Comparison of ENCODE assay signal across 24 cellular contexts in genomic region chr3:99579965-99580364, GRCh38. TPM values are rescaled to one million over a fixed set of nuclear protein-coding genes. Genes with fewer than 3 reads are reported as not detected.
"Had no signal": no experiment of that assay in that cellular context is flagged by ENCODE, and none has a peak within 500 bp of the region (broad histone marks: within the 10 kb centered on the region; RNA-seq: fewer than 3 reads in every experiment).

No MANE protein-coding gene starts in this region.

- H3K27me3 ChIP-seq: ascending aorta, cardiac muscle cell had no signal

- H3K36me3 ChIP-seq: ascending aorta, cardiac muscle cell had no signal

- H3K4me1 Mint-ChIP-seq: activated CD8-positive, alpha-beta memory T cell treated with anti-CD3 and anti-CD28 coated beads, Interleukin-2, amount 10 ng/mL, durations not matched to agents 7 days and 5 days; activated naive CD8-positive, alpha-beta T cell treated with anti-CD3 and anti-CD28 coated beads, Interleukin-2, amount 50 U/mL, for 24 hours; brain; WTC11 had no signal

- H3K4me1 ChIP-seq: ascending aorta had no signal

- H3K9me3 Mint-ChIP-seq: activated naive CD8-positive, alpha-beta T cell treated with anti-CD3 and anti-CD28 coated beads, Interleukin-2, amount 50 U/mL, for 24 hours; activated T-cell treated with anti-CD3 and anti-CD28 coated beads, Interleukin-2, amount 50 U/mL, for 24 hours; activated T-helper 1 cell treated with anti-CD3 and anti-CD28 coated beads, Interleukin-12 subunit alpha, Interleukin-12 subunit beta, Interleukin-2, Interleukin-4 antibody, amounts not matched to agents 30 ng/mL and 10 ng/mL and 1 ng/mL, durations not matched to agents 14 hours and 24 hours and 36 hours; T-helper 1 cell treated with Interleukin-12 subunit alpha and Interleukin-12 subunit beta and Interleukin-4 antibody, amounts not matched to agents 30 μg/mL and 1 μg/mL, for 36 hours had no signal

- DNase-seq: activated CD4-positive, alpha-beta T cell treated with anti-CD3 and anti-CD28 coated beads for 48 hours; activated CD4-positive, alpha-beta T cell treated with anti-CD3 and anti-CD28 coated beads, Interleukin-2, amount 50 U/mL, for 4 hours; activated CD4-positive, CD25-positive, alpha-beta regulatory T cell treated with anti-CD3 and anti-CD28 coated beads, Interleukin-2, amount 50 U/mL, for 72 hours; activated CD8-positive, alpha-beta memory T cell treated with anti-CD3 and anti-CD28 coated beads, Interleukin-2, amount 10 ng/mL, durations not matched to agents 7 days and 5 days; activated effector memory CD4-positive, alpha-beta T cell treated with Interleukin-2 at 50 U/mL for 16 hours; activated naive CD4-positive, alpha-beta T cell treated with Interleukin-2 at 50 U/mL for 16 hours; activated naive CD8-positive, alpha-beta T cell treated with anti-CD3 and anti-CD28 coated beads, Interleukin-2, amount 50 U/mL, for 24 hours; activated T-cell treated with anti-CD3 and anti-CD28 coated beads, Interleukin-2, amount 50 U/mL, for 24 hours; MM.1S; NCI-H1105 treated with DMSO at 0.1 percent for 48 hours; NCI-H146; NCI-H187 treated with DMSO at 0.1 percent for 48 hours; NCI-H2081 treated with DMSO at 0.1 percent for 48 hours; NCI-H446; NCI-H524; SHP77 treated with DMSO at 0.1 percent for 48 hours had no signal

- H3K27ac Mint-ChIP-seq: activated CD8-positive, alpha-beta memory T cell treated with anti-CD3 and anti-CD28 coated beads, Interleukin-2, amount 10 ng/mL, durations not matched to agents 7 days and 5 days; activated naive CD4-positive, alpha-beta T cell treated with anti-CD3 and anti-CD28 coated beads, Interleukin-2, amount 50 U/mL, for 72 hours; activated naive CD8-positive, alpha-beta T cell treated with anti-CD3 and anti-CD28 coated beads, Interleukin-2, amount 50 U/mL, for 24 hours; activated T-cell treated with anti-CD3 and anti-CD28 coated beads, Interleukin-2, amount 50 U/mL, for 24 hours; activated T-helper 1 cell treated with anti-CD3 and anti-CD28 coated beads, Interleukin-12 subunit alpha, Interleukin-12 subunit beta, Interleukin-2, Interleukin-4 antibody, amounts not matched to agents 30 ng/mL and 10 ng/mL and 1 ng/mL, durations not matched to agents 14 hours and 24 hours and 36 hours; brain; T-helper 1 cell treated with Interleukin-12 subunit alpha and Interleukin-12 subunit beta and Interleukin-4 antibody, amounts not matched to agents 30 μg/mL and 1 μg/mL, for 36 hours; WTC11 had no signal

- ATAC-seq: activated CD8-positive, alpha-beta memory T cell treated with anti-CD3 and anti-CD28 coated beads, Interleukin-2, amount 10 ng/mL, durations not matched to agents 7 days and 5 days; activated naive CD4-positive, alpha-beta T cell treated with anti-CD3 and anti-CD28 coated beads, Interleukin-2, amount 50 U/mL, for 72 hours; activated naive CD8-positive, alpha-beta T cell treated with anti-CD3 and anti-CD28 coated beads, Interleukin-2, amount 50 U/mL, for 24 hours; WTC11 had no signal

- H3K27me3 Mint-ChIP-seq: activated CD8-positive, alpha-beta memory T cell treated with anti-CD3 and anti-CD28 coated beads, Interleukin-2, amount 10 ng/mL, durations not matched to agents 7 days and 5 days; activated T-cell treated with anti-CD3 and anti-CD28 coated beads, Interleukin-2, amount 50 U/mL, for 24 hours had no signal

- H3K4me3 Mint-ChIP-seq: activated CD8-positive, alpha-beta memory T cell treated with anti-CD3 and anti-CD28 coated beads, Interleukin-2, amount 10 ng/mL, durations not matched to agents 7 days and 5 days; activated naive CD8-positive, alpha-beta T cell treated with anti-CD3 and anti-CD28 coated beads, Interleukin-2, amount 50 U/mL, for 24 hours; activated T-cell treated with anti-CD3 and anti-CD28 coated beads, Interleukin-2, amount 50 U/mL, for 24 hours; activated T-helper 1 cell treated with anti-CD3 and anti-CD28 coated beads, Interleukin-12 subunit alpha, Interleukin-12 subunit beta, Interleukin-2, Interleukin-4 antibody, amounts not matched to agents 30 ng/mL and 10 ng/mL and 1 ng/mL, durations not matched to agents 14 hours and 24 hours and 36 hours; brain; T-helper 1 cell treated with Interleukin-12 subunit alpha and Interleukin-12 subunit beta and Interleukin-4 antibody, amounts not matched to agents 30 μg/mL and 1 μg/mL, for 36 hours; WTC11 had no signal

- H3K4me3 ChIP-seq: ascending aorta, cardiac muscle cell had no signal

- H3K36me3 Mint-ChIP-seq: activated CD8-positive, alpha-beta memory T cell treated with anti-CD3 and anti-CD28 coated beads, Interleukin-2, amount 10 ng/mL, durations not matched to agents 7 days and 5 days; activated naive CD4-positive, alpha-beta T cell treated with anti-CD3 and anti-CD28 coated beads, Interleukin-2, amount 50 U/mL, for 72 hours; brain; WTC11 had no signal

- H3K27ac ChIP-seq: ascending aorta, cardiac muscle cell had no signal

RNA-seq across cellular contexts. Expression of gene COL8A1, which starts 58.4 kb away (rescaled TPM):
- total RNA-seq: SK-MEL-5 had no signal
